Comparison of ENCODE assay signal across 9 cellular contexts in genomic region chr4:40577588-40578253, GRCh38. TPM values are rescaled to one million over a fixed set of nuclear protein-coding genes. Genes with fewer than 3 reads are reported as not detected.
DNase-seq lines count a peak whose midpoint lies in the region; ATAC-seq and TF ChIP-seq lines count a peak whose summit lies in the region.
"Had no signal": no experiment of that assay in that cellular context is flagged by ENCODE, and none has a peak within 500 bp of the region (broad histone marks: within the 10 kb centered on the region; RNA-seq: fewer than 3 reads in every experiment).

No MANE protein-coding gene starts in this region.

- no peaks in the 10 kb centered on the region for H3K9me2 ChIP-seq in GM23248 (ENCODE audit: insufficient read depth)

- in situ Hi-C loops in GM23248 (cut with MboI): no loop called here
- in situ Hi-C loops in G401 (cut with HindIII; ENCODE audit: low sequenced_read_pairs): loop anchor here (25.0 kb wide), 1 partner anchor 135 kb away; no protein-coding TSS in a partner anchor

- DNase-seq in GM23248: no peak
- peak; percentile 85 for DNase-seq in fibroblast of the aortic adventitia (ENCODE audit: low read depth)
- no peak for DNase-seq in sciatic nerve (ENCODE audit: low spot score)
- no peak for DNase-seq in G401 (ENCODE audit: low spot score)
- no peak for DNase-seq in stimulated activated CD8-positive, alpha-beta memory T cell treated with anti-CD3 and anti-CD28 coated beads, Interleukin-4, amount 100 ng/mL, for 48 hours
- no peak for DNase-seq in globus pallidus (ENCODE audit: low spot score)
- DNase-seq in glomerular visceral epithelial cell (ENCODE audit: extremely low spot score): no peak
- DNase-seq: NCI-H1105 had no signal

- no peak for ATAC-seq in SK-N-SH treated with all-trans-retinoic acid at 6 μM for 48 hours
- peak; percentile 11 for ATAC-seq in sciatic nerve

- H3K4me1 ChIP-seq in GM23248 (ENCODE audit: insufficient read depth): peaks cover 22% of the 10 kb centered on the region; the same call in 1 of the 2 replicates

- H3K4me2 ChIP-seq in GM23248 (ENCODE audit: unreplicated experiment): peak overlapping the region; percentile 53

- H3K4me3 ChIP-seq in GM23248 (peak overlapping the region; percentile 40), fibroblast of the aortic adventitia (ENCODE audit: low read depth, low read length) (no peak overlapping the region)

- H2AFZ ChIP-seq in GM23248: peak overlapping the region; percentile 79

- 81 to 85% methylated on average over 5 of the region's 5 CpGs for WGBS in GM23248 (ENCODE audit: low coverage in 1 of 2, low lambda C conversion rate in 2 of 2, missing lambda C conversion rate in 2 of 2), 2 experiments

- peaks cover 13% of the 10 kb centered on the region; the same call in 1 of the 2 replicates for H3F3A ChIP-seq in GM23248 (ENCODE audit: insufficient read depth)

- no peaks in the 10 kb centered on the region for H3K9me3 ChIP-seq in GM23248 (ENCODE audit: low read depth)

- no peaks in the 10 kb centered on the region for H3K79me2 ChIP-seq in GM23248 (ENCODE audit: insufficient read depth)

- no peaks in the 10 kb centered on the region for H3K27me3 ChIP-seq in GM23248 (replicated peaks; ENCODE audit: insufficient read depth)

- peak overlapping the region; percentile 77 for H3K27ac ChIP-seq in GM23248

- H3K36me3 ChIP-seq in GM23248 (ENCODE audit: low read depth): no peaks in the 10 kb centered on the region

- H4K20me1 ChIP-seq in GM23248 (ENCODE audit: insufficient read depth): no peaks in the 10 kb centered on the region

- intact Hi-C loops in sciatic nerve (cut with DNase I): loop anchor here (1.0 kb wide), 1 partner anchor 42 kb away; no protein-coding TSS in a partner anchor

- TF ChIP-seq CTCF in fibroblast of the aortic adventitia (IDR thresholded peaks at IDR 0.05; ENCODE audit: insufficient read depth, low read length): no peak

- H3K9ac ChIP-seq in GM23248: peak overlapping the region; percentile 70

TF ChIP-seq in SK-N-SH treated with all-trans-retinoic acid at 6 μM for 48 hours, 23 proteins besides CTCF, POLR2A, EP300 and RAD21:
- no peak for TF ChIP-seq CSRNP3 (CRISPR knock-in tag; IDR thresholded peaks at IDR 0.05)
- TF ChIP-seq OSR1 (CRISPR knock-in tag; IDR thresholded peaks at IDR 0.05): 0 out of 2 replicates have a peak, but pooled peaks have one; percentile 42
- TF ChIP-seq CREB5 (CRISPR knock-in tag; IDR thresholded peaks at IDR 0.05; ENCODE audit: low read depth): no peak
- TF ChIP-seq TOX (CRISPR knock-in tag; IDR thresholded peaks at IDR 0.05; ENCODE audit: borderline replicate concordance): no peak
- no peak for TF ChIP-seq TCF4 (CRISPR knock-in tag; IDR thresholded peaks at IDR 0.05; ENCODE audit: borderline replicate concordance)
- TF ChIP-seq CSDC2 (CRISPR knock-in tag; IDR thresholded peaks at IDR 0.05): peak; percentile 94
- 0 out of 2 replicates have a peak, but pooled peaks have one; percentile 33 for TF ChIP-seq ZC3H10 (CRISPR knock-in tag; IDR thresholded peaks at IDR 0.05)
- TF ChIP-seq ISL1 (CRISPR knock-in tag; IDR thresholded peaks at IDR 0.05): peak; percentile 53
- peak; percentile 65; the same call in 1 of the 2 replicates for TF ChIP-seq RARB (CRISPR knock-in tag; IDR thresholded peaks at IDR 0.05)
- no peak for TF ChIP-seq PPARA (CRISPR knock-in tag; IDR thresholded peaks at IDR 0.05; ENCODE audit: borderline replicate concordance)
- 0 out of 2 replicates have a peak, but pooled peaks have one; percentile 46 for TF ChIP-seq GLIS3 (CRISPR knock-in tag; IDR thresholded peaks at IDR 0.05)
- TF ChIP-seq SNAI2 (CRISPR knock-in tag; IDR thresholded peaks at IDR 0.05): peak; percentile 93
- no peak; the same call in 1 of the 2 replicates for TF ChIP-seq ZFP30 (CRISPR knock-in tag; IDR thresholded peaks at IDR 0.05)
- peak; percentile 37; the same call in 1 of the 2 replicates for TF ChIP-seq ZNF8 (CRISPR knock-in tag; IDR thresholded peaks at IDR 0.05)
- TF ChIP-seq ESRRG (CRISPR knock-in tag; IDR thresholded peaks at IDR 0.05): no peak
- TF ChIP-seq PATZ1 (CRISPR knock-in tag; IDR thresholded peaks at IDR 0.05; ENCODE audit: borderline replicate concordance): no peak
- TF ChIP-seq ZNF70 (CRISPR knock-in tag; IDR thresholded peaks at IDR 0.05): no peak
- TF ChIP-seq ZFP3 (CRISPR knock-in tag; IDR thresholded peaks at IDR 0.05): peak; percentile 79
- TF ChIP-seq ARNTL (CRISPR knock-in tag; IDR thresholded peaks at IDR 0.05; ENCODE audit: borderline replicate concordance, low read depth): no peak
TF ChIP-seq in SK-N-SH treated with all-trans-retinoic acid at 6 μM for 48 hours: peak in this region for 9.

RNA-seq across cellular contexts. Expression of gene RBM47, which starts 51.9 kb away (rescaled TPM):
- 1.3 and 2.0 TPM in 2 replicates for total RNA-seq in GM23248 (2014; rRNA removed; shearing (Covaris generic))
- polyA plus RNA-seq in GM23248 (2016; fragmentation: Nextera tagmentation; extraction: Ambion mirVana): 0.70 and 0.94 TPM in 2 replicates
- 0.72 and 8.3 TPM in 2 replicates for total RNA-seq in fibroblast of the aortic adventitia (ENCODE audit: low replicate concordance)
- 21.0 TPM for total RNA-seq in sciatic nerve
- total RNA-seq in G401 (2014; rRNA removed; shearing (Covaris generic)): 25.4 and 49.7 TPM in 2 replicates
